1 cellular context compared by ENCODE assay signal in genomic region chr19:17749912-17750317, GRCh38.
TF ChIP-seq lines count a peak whose summit lies in the region.

No MANE protein-coding gene starts in this region.

TF ChIP-seq in K562, 482 proteins besides CTCF, POLR2A, EP300 and RAD21 (continued from another document):
- no peak for TF ChIP-seq ARNT (IDR thresholded peaks at IDR 0.05)
